ENCODE assay signal across 28 cellular contexts in the genomic region with DNA sequence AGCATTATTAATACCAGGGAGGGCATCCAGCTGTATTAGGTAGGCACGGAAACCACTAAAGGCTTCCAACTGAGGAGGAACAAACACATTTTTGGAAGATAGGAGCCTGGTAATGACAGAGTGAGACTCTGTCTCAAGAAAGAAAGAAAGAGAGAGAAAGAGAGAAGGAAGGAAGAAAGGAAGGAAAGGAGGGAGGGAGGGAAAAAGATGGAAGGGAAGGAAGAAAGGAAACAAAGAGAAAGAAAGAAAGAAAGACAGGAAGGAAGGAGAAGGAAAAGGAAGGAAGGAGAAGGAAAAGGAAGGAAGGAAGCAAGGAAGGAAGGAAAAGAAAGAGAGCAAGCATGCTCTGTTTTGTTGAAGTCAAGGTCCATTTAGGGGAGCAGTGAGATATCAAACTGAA.
"Had no signal": no experiment of that assay in that cellular context is flagged by ENCODE, and none has a peak within 500 bp of the region (broad histone marks: within the 10 kb centered on the region; RNA-seq: fewer than 3 reads in every experiment).

No MANE protein-coding gene starts in this region.

- H3K4me3 ChIP-seq: neural progenitor cell, ovary, psoas muscle, right lobe of liver, sigmoid colon, suprapubic skin, testis, tibial nerve, upper lobe of left lung, uterus had no signal

- ATAC-seq: naive thymus-derived CD4-positive, alpha-beta T cell; natural killer cell; psoas muscle; right cardiac atrium; right lobe of liver; stimulated activated naive B cell treated with anti-CD40 and anti-IgM and Interleukin-4, amounts not matched to agents 10 μg/mL and 1 μg/mL and 100 μg/mL, for 72 hours; stimulated activated naive CD8-positive, alpha-beta T cell treated with anti-CD3 and anti-CD28 coated beads, Interleukin-15, amount 100 ng/mL, for 72 hours; stimulated activated naive CD8-positive, alpha-beta T cell treated with anti-CD3 and anti-CD28 coated beads, Interleukin-15, Interleukin-2, amounts not matched to agents 100 U/mL and 50 U/mL, for 24 hours had no signal

- H3K27ac ChIP-seq: neural progenitor cell, ovary, parathyroid adenoma, psoas muscle, right lobe of liver, sigmoid colon, suprapubic skin, testis, tibial nerve, upper lobe of left lung, uterus had no signal

- H3K4me1 Mint-ChIP-seq: natural killer cell; nephron; neural progenitor cell; stimulated activated naive B cell treated with anti-CD40 and anti-IgM and Interleukin-4, amounts not matched to agents 10 μg/mL and 1 μg/mL and 100 μg/mL, for 72 hours had no signal

- H3K27me3 Mint-ChIP-seq: stimulated activated naive CD8-positive, alpha-beta T cell treated with anti-CD3 and anti-CD28 coated beads, Interleukin-15, amount 100 ng/mL, for 72 hours had no signal

- H3K36me3 Mint-ChIP-seq: natural killer cell; neural progenitor cell; stimulated activated naive B cell treated with anti-CD40 and anti-IgM and Interleukin-4, amounts not matched to agents 10 μg/mL and 1 μg/mL and 100 μg/mL, for 72 hours had no signal

- H3K36me3 ChIP-seq: neural progenitor cell, ovary, right lobe of liver, sigmoid colon, suprapubic skin, tibial nerve, upper lobe of left lung, uterus had no signal

- H3K9me3 Mint-ChIP-seq: natural killer cell, neural progenitor cell had no signal

- H3K27ac Mint-ChIP-seq: natural killer cell; nephron; neural progenitor cell; progenitor cell of endocrine pancreas; stimulated activated naive B cell treated with anti-CD40 and anti-IgM and Interleukin-4, amounts not matched to agents 10 μg/mL and 1 μg/mL and 100 μg/mL, for 72 hours had no signal

- H3K9me3 ChIP-seq: ovary, psoas muscle, right lobe of liver, sigmoid colon, suprapubic skin, testis, upper lobe of left lung, uterus had no signal

- DNase-seq: naive thymus-derived CD4-positive, alpha-beta T cell; natural killer cell; occipital lobe; ovary; posterior cingulate gyrus; psoas muscle; right cardiac atrium; right lobe of liver; sigmoid colon; small intestine; stimulated activated CD4-positive, alpha-beta T cell treated with anti-CD3 and anti-CD28 coated beads, Interleukin-15, amount 100 ng/mL, for 24 hours; stimulated activated CD4-positive, alpha-beta T cell treated with anti-CD3 and anti-CD28 coated beads, Interleukin-2, amount 100 ng/mL, for 24 hours; stimulated activated CD4-positive, alpha-beta T cell treated with anti-CD3 and anti-CD28 coated beads, Interleukin-2, amount 100 ng/mL, for 48 hours; stimulated activated CD4-positive, alpha-beta T cell treated with anti-CD3 and anti-CD28 coated beads, Interleukin-4, amount 100 ng/mL, for 24 hours; stimulated activated naive B cell treated with anti-CD40 and anti-IgM and Interleukin-4, amounts not matched to agents 10 μg/mL and 1 μg/mL and 100 μg/mL, for 72 hours; stimulated activated naive CD8-positive, alpha-beta T cell treated with anti-CD3 and anti-CD28 coated beads, Interleukin-15, amount 100 ng/mL, for 72 hours; stimulated activated naive CD8-positive, alpha-beta T cell treated with anti-CD3 and anti-CD28 coated beads, Interleukin-15, Interleukin-2, amounts not matched to agents 100 U/mL and 50 U/mL, for 24 hours; substantia nigra; testis; trophoblast cell; upper lobe of left lung; uterus had no signal

- H3K27me3 ChIP-seq: neural progenitor cell, ovary, right lobe of liver, sigmoid colon, suprapubic skin, testis, tibial nerve, upper lobe of left lung, uterus had no signal

- H3K4me3 Mint-ChIP-seq: naive thymus-derived CD4-positive, alpha-beta T cell; natural killer cell; nephron; neural progenitor cell; stimulated activated naive B cell treated with anti-CD40 and anti-IgM and Interleukin-4, amounts not matched to agents 10 μg/mL and 1 μg/mL and 100 μg/mL, for 72 hours; stimulated activated naive CD8-positive, alpha-beta T cell treated with anti-CD3 and anti-CD28 coated beads, Interleukin-15, amount 100 ng/mL, for 72 hours had no signal

- H3K4me1 ChIP-seq: neural progenitor cell, parathyroid adenoma, psoas muscle, right lobe of liver, suprapubic skin, testis, uterus had no signal
